ENCODE assay signal across 8 cellular contexts in the genomic region with DNA sequence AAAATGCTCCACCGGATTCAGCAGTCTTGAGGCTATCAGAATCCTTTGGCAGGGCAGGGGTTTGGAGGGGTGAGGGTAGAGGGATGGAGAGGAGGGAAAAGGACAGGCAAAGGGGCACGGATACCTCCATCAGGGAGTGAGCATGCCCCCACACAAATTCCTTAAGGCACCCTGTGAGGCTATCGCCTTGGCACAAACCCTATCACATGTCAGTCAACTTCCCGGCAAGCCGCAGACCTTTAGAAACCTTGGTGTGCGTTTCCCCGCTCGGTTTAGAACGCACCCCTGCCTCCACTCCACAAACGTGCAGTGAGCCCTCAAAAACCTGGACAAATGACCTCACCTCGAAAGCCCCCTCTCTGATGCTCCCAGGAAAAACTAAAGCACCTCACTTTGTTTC. TPM values are rescaled to one million over a fixed set of nuclear protein-coding genes. Genes with fewer than 3 reads are reported as not detected.
DNase-seq lines count a peak whose midpoint lies in the region; ATAC-seq and TF ChIP-seq lines count a peak whose summit lies in the region.

No MANE protein-coding gene starts in this region.

- H2AFZ ChIP-seq in DND-41 (ENCODE audit: low read depth, low read length) = peak overlapping the region; percentile 80
- H2AFZ ChIP-seq in OCI-LY1 (ENCODE audit: low read length) = no peak overlapping the region

- 90 to 91% methylated on average over 10 to 11 of the region's 11 CpGs for WGBS in endodermal cell (ENCODE audit: insufficient coverage in 1 of 2, insufficient read length in 1 of 2), 2 experiments

- H3F3A ChIP-seq in OCI-LY1 (ENCODE audit: insufficient read depth, low read length) = no peaks in the 10 kb centered on the region

- H3K79me2 ChIP-seq in DND-41 (ENCODE audit: insufficient read depth, low read length) (peaks cover 40% of the 10 kb centered on the region), OCI-LY1 (ENCODE audit: insufficient read depth, low read length) (no peaks in the 10 kb centered on the region)

- TF ChIP-seq CTCF in DND-41 (IDR thresholded peaks at IDR 0.05; ENCODE audit: borderline replicate concordance, extremely low read depth, low read length, poor library complexity, severe bottlenecking) (no peak), OCI-LY1 (IDR thresholded peaks at IDR 0.05; ENCODE audit: low read length) (no peak), endodermal cell (conservative IDR thresholded peaks at IDR 0.05) (no peak), osteocyte (IDR thresholded peaks at IDR 0.05) (no peak)

- H3K4me3 ChIP-seq in DND-41 (ENCODE audit: low read depth in 1 of 2, low read length in 2 of 2) (peak overlapping the region; percentile 61 to 71), OCI-LY1 (ENCODE audit: low read depth, low read length, poor library complexity, severe bottlenecking) (peak overlapping the region; percentile 97), endodermal cell (ENCODE audit: low read length) (peak overlapping the region; percentile 80)

- H3K27ac Mint-ChIP-seq in endodermal cell = peak overlapping the region; percentile 95
- peak overlapping the region; percentile 95 for H3K27ac Mint-ChIP-seq in osteocyte (ENCODE audit: unreplicated experiment)

- H4K20me1 ChIP-seq in DND-41 (ENCODE audit: insufficient read depth, low read length) = no peaks in the 10 kb centered on the region
- no peaks in the 10 kb centered on the region for H4K20me1 ChIP-seq in OCI-LY1 (ENCODE audit: insufficient read depth, low read length)

- H3K36me3 Mint-ChIP-seq in endodermal cell (ENCODE audit: low read depth) (peaks cover 10% of the 10 kb centered on the region), osteocyte (ENCODE audit: unreplicated experiment) (peaks cover 11% of the 10 kb centered on the region)

- H3K27me3 ChIP-seq in DND-41 (ENCODE audit: insufficient read depth, low read length, poor library complexity) = no peaks in the 10 kb centered on the region
- H3K27me3 ChIP-seq in OCI-LY1 (ENCODE audit: insufficient read depth, low read length) = no peaks in the 10 kb centered on the region
- H3K27me3 ChIP-seq in endodermal cell (ENCODE audit: control insufficient read depth, insufficient read depth, low read length, poor library complexity, severe bottlenecking) = no peaks in the 10 kb centered on the region

- peak overlapping the region; percentile 82 for H3K9ac ChIP-seq in DND-41 (ENCODE audit: low read depth, low read length)
- peak overlapping the region; percentile 98; the same call in 1 of the 2 replicates for H3K9ac ChIP-seq in OCI-LY1 (ENCODE audit: low read length)
- H3K9ac ChIP-seq in endodermal cell (ENCODE audit: extremely low read depth, low read length, poor library complexity, severe bottlenecking) = no peak overlapping the region

- H3K4me3 Mint-ChIP-seq in endodermal cell (peak overlapping the region; percentile 77), osteocyte (ENCODE audit: unreplicated experiment) (peak overlapping the region; percentile 93)

- H3K4me1 ChIP-seq in DND-41 (ENCODE audit: insufficient read depth, low read length) = peaks cover 30% of the 10 kb centered on the region
- H3K4me1 ChIP-seq in OCI-LY1 (ENCODE audit: insufficient read depth, low read length, severe bottlenecking) = peaks cover 13% of the 10 kb centered on the region
- H3K4me1 ChIP-seq in endodermal cell (ENCODE audit: control insufficient read depth, insufficient read depth, low read length) = no peaks in the 10 kb centered on the region

- H3K9me3 ChIP-seq in DND-41 (ENCODE audit: insufficient read depth, low read length, severe bottlenecking) (no peaks in the 10 kb centered on the region), OCI-LY1 (ENCODE audit: low read length) (no peaks in the 10 kb centered on the region), endodermal cell (ENCODE audit: control insufficient read depth, low read length) (no peaks in the 10 kb centered on the region)

- H3K36me3 ChIP-seq in DND-41 (ENCODE audit: insufficient read depth, low read length) = peaks cover 15% of the 10 kb centered on the region; the same call in 1 of the 2 replicates
- peaks cover 15% of the 10 kb centered on the region for H3K36me3 ChIP-seq in OCI-LY1 (ENCODE audit: insufficient read depth, low read length)
- H3K36me3 ChIP-seq in endodermal cell (ENCODE audit: control insufficient read depth, insufficient read depth, low read length) = peaks cover 6% of the 10 kb centered on the region

- no peaks in the 10 kb centered on the region for H3K9me2 ChIP-seq in OCI-LY1 (ENCODE audit: low read depth, low read length)

- no peaks in the 10 kb centered on the region for H3K9me3 Mint-ChIP-seq in endodermal cell
- H3K9me3 Mint-ChIP-seq in osteocyte (ENCODE audit: unreplicated experiment) = no peaks in the 10 kb centered on the region

- peaks cover 22% of the 10 kb centered on the region for H3K4me1 Mint-ChIP-seq in endodermal cell
- peaks cover 37% of the 10 kb centered on the region for H3K4me1 Mint-ChIP-seq in osteocyte (ENCODE audit: unreplicated experiment)

- DNase-seq in DND-41 = no peak
- no peak for DNase-seq in endodermal cell
- no peak for DNase-seq in osteocyte (ENCODE audit: extremely low spot score, unreplicated experiment)
- DNase-seq in stimulated activated naive CD4-positive, alpha-beta T cell treated with Interleukin-2 at 50 U/mL for 16 hours (lab: John Stamatoyannopoulos, UW) = no peak
- no peak for DNase-seq in NCI-H774 (lab: John Stamatoyannopoulos, UW)
- no peak for DNase-seq in G401 (ENCODE audit: low spot score)

- ATAC-seq in DND-41 (ENCODE audit: insufficient read depth, low read depth) (no peak), GM21367 (IDR thresholded peaks at IDR 0.05; ENCODE audit: unreplicated experiment) (no peak)

- H3K27me3 Mint-ChIP-seq in endodermal cell (ENCODE audit: insufficient read depth) (no peaks in the 10 kb centered on the region), osteocyte (ENCODE audit: unreplicated experiment) (no peaks in the 10 kb centered on the region)

- in situ Hi-C loops in G401 (cut with HindIII; ENCODE audit: low sequenced_read_pairs) = no loop called here

- H3K27ac ChIP-seq in DND-41 (ENCODE audit: low read length) (peak overlapping the region; percentile 93), OCI-LY1 (ENCODE audit: low read depth, low read length, poor library complexity, severe bottlenecking) (no peak overlapping the region), endodermal cell (ENCODE audit: low read depth, low read length) (no peak overlapping the region)

- peak overlapping the region; percentile 64 for H3K4me2 ChIP-seq in DND-41 (ENCODE audit: insufficient read depth, low read length)
- H3K4me2 ChIP-seq in OCI-LY1 (ENCODE audit: low read length) = peak overlapping the region; percentile 89

RNA-seq across cellular contexts. Expression of a gene that starts 0.4 kb away (rescaled TPM):
- total RNA-seq in endodermal cell = 10 to 100 TPM; 18.8 to 20.9 TPM
- 31.0 TPM for polyA plus RNA-seq in endodermal cell (2013, experiment 1 of 2)
- polyA plus RNA-seq in endodermal cell (2013, experiment 2 of 2) = 29.1 TPM
- total RNA-seq in osteocyte = 14.6 and 18.0 TPM in 2 replicates
- 18.8 and 25.0 TPM in 2 replicates for total RNA-seq in G401 (2014; rRNA removed; shearing (Covaris generic))
